Comparison of ENCODE assay signal across 8 cellular contexts in genomic region chr10:73965890-73966768, GRCh38. TPM values are rescaled to one million over a fixed set of nuclear protein-coding genes. Genes with fewer than 3 reads are reported as not detected.
DNase-seq lines count a peak whose midpoint lies in the region; ATAC-seq and TF ChIP-seq lines count a peak whose summit lies in the region.

No MANE protein-coding gene starts in this region.

- no peaks in the 10 kb centered on the region for H3K36me3 ChIP-seq in testis (ENCODE audit: low read depth, missing control alignments)

- ATAC-seq in left lobe of liver (peak; percentile 58), HG02970 (IDR thresholded peaks at IDR 0.05; ENCODE audit: low FRiP score, unreplicated experiment) (no peak), HG02885 (IDR thresholded peaks at IDR 0.05; ENCODE audit: poor library complexity, unreplicated experiment) (no peak)

- peak overlapping the region; percentile 90 for H3K27ac ChIP-seq in coronary artery
- H3K27ac ChIP-seq in testis = peak overlapping the region; percentile 14 to 65

- no peaks in the 10 kb centered on the region for H3K27me3 ChIP-seq in testis

- TF ChIP-seq CTCF in coronary artery (IDR thresholded peaks at IDR 0.05) (no peak), testis (IDR thresholded peaks at IDR 0.05) (no peak)

- no peak for TF ChIP-seq POLR2A in testis (IDR thresholded peaks at IDR 0.05)

- peaks cover 40% of the 10 kb centered on the region for H3K4me1 ChIP-seq in testis

- 37 to 47% methylated on average over 16 of the region's 16 CpGs for WGBS in testis, 2 donors

- no peaks in the 10 kb centered on the region for H3K9me3 ChIP-seq in testis

- peak; percentile 64 for DNase-seq in COLO829 (ENCODE audit: low spot score)
- DNase-seq in NCI-H446 treated with DMSO at 0.1 percent for 48 hours (lab: John Stamatoyannopoulos, UW) = peak; percentile 69
- DNase-seq in coronary artery (ENCODE audit: low spot score) = peak; percentile 95
- no peak for DNase-seq in left lobe of liver (ENCODE audit: low spot score)
- DNase-seq in testis = peak; percentile 64
- no peak for DNase-seq in NCI-H748 (lab: John Stamatoyannopoulos, UW; ENCODE audit: unreplicated experiment)

- H3K4me3 ChIP-seq in coronary artery (peak overlapping the region; percentile 53), testis (no peak overlapping the region)

- intact Hi-C loops in testis (cut with DNase I; ENCODE audit: low total_unique reads) = no loop called here

RNA-seq across cellular contexts. Expression of gene VCL, which starts 31.8 kb away (rescaled TPM):
- total RNA-seq in left lobe of liver (14.5 TPM), testis (100 to 1,000 TPM; 267 to 272 TPM)
- 106 TPM for polyA plus RNA-seq in testis (ENCODE audit: insufficient read depth, low read depth, low replicate concordance)

RNA-seq across cellular contexts. Expression of gene PLAU, which starts 55.2 kb away (rescaled TPM):
- total RNA-seq in left lobe of liver (0.50 TPM), testis (1 to 10 TPM in 1 of 2 donors, under 1 TPM in 1; 0.87 to 1.7 TPM)
- 13.6 TPM for polyA plus RNA-seq in testis (ENCODE audit: insufficient read depth, low read depth, low replicate concordance)

Comparison
In these comparisons a context has a peak if more than half of its experiments do, and no peak if none do; other contexts are left out.
1. DNase-seq: peak in COLO829 (single experiment), NCI-H446 treated with DMSO at 0.1 percent for 48 hours (single experiment), coronary artery (single experiment) and testis (single experiment); none in left lobe of liver (single experiment) and NCI-H748 (single experiment).
2. RNA of gene VCL, which starts 31.8 kb away (total RNA-seq): 267 to 272 TPM in testis; 14.5 TPM in left lobe of liver (single experiment); every median in the first group is over 10 times any median in the second.